ENCODE assay signal across 1 cellular context in the genomic region with DNA sequence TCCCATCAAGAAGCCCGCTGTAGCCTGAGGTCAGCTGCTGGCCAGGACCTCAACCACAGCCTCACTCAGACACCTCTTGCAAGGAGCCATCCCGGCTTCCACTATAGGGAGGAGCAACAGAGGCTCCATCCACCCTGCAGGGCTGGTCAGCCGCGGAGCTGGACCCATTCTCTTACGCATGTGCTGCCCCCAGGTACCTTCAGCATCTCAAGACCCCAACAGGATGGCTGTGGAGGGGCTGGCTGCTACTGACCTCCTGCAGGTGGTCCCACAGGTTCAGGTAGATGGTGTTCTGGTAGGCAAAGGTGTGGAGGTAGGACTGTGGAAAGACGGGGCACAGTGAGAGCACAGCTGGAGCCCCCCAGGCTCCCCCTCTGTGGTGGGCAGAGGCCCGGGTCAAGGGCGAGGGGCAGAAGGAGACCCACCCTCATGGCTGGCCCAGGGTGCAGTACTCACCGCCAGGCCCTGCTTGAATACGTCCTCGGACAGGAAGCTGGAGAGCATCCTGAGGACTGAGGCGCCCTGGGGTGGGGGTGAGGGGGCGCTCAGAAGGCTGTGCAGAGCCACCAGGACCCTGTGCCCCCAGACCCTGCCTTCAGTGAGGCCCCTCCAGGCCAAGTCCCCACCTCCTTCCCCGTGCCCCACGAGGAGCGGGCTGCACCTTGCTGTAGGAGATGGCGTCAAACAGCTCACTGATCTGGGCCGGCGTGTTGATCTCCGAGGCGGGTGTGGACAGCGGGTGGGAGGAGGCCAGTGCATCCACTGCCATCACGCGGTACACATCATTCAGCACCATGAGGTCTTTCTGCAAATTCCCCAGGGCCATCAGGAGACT.
TF ChIP-seq lines count a peak whose summit lies in the region.

No MANE protein-coding gene starts in this region.

TF ChIP-seq in K562, 482 proteins besides CTCF, POLR2A, EP300 and RAD21:
- TF ChIP-seq ZFP36 (IDR thresholded peaks at IDR 0.05; ENCODE audit: low read depth, low read length, partially characterized antibody): peak; percentile 22
- TF ChIP-seq POLR2G (IDR thresholded peaks at IDR 0.05; ENCODE audit: low read depth, low read length): 0 out of 2 replicates have a peak, but pooled peaks have one; percentile 16
- TF ChIP-seq, protein P1, sequence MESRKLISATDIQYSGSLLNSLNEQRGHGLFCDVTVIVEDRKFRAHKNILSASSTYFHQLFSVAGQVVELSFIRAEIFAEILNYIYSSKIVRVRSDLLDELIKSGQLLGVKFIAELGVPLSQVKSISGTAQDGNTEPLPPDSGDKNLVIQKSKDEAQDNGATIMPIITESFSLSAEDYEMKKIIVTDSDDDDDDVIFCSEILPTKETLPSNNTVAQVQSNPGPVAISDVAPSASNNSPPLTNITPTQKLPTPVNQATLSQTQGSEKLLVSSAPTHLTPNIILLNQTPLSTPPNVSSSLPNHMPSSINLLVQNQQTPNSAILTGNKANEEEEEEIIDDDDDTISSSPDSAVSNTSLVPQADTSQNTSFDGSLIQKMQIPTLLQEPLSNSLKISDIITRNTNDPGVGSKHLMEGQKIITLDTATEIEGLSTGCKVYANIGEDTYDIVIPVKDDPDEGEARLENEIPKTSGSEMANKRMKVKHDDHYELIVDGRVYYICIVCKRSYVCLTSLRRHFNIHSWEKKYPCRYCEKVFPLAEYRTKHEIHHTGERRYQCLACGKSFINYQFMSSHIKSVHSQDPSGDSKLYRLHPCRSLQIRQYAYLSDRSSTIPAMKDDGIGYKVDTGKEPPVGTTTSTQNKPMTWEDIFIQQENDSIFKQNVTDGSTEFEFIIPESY (CRISPR knock-in tag; IDR thresholded peaks at IDR 0.05): peak; percentile 71
- no peak for TF ChIP-seq GTF2A2 (tag; IDR thresholded peaks at IDR 0.05)
